8 cellular contexts compared by ENCODE assay signal in the genomic region with DNA sequence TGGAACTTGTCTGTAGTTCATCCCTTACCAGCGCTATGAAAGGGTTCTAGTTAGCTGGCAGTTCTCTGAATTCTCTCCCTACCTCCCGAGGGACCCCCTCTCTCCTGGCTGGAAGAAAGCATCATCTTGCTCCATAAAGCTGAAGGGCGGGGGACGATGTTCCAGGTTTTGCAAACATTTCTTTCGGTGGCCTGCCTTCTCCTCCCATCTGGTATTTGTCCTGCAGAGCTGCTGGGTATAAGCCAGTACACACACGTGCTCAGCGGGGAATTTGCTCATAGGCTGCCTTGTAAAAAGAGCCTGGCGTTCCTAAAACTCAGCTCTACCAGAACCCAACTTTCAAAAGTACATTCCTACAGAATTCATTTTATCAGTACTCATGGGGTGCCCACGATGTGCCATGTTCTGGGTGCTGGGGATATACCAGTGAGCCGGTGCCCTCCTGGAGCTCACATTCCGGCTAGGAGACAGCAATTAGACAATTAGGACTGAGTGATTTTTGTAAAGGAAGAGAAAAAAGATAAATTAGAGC. TPM values are rescaled to one million over a fixed set of nuclear protein-coding genes. Genes with fewer than 3 reads are reported as not detected.
DNase-seq lines count a peak whose midpoint lies in the region; ATAC-seq and TF ChIP-seq lines count a peak whose summit lies in the region.

No MANE protein-coding gene starts in this region.

- peak overlapping the region; percentile 94 for H4K8ac ChIP-seq in mesendoderm (ENCODE audit: low read depth, low read length)

- H3K36me3 ChIP-seq in RWPE2 (ENCODE audit: low read depth) (peaks cover 8% of the 10 kb centered on the region), mesendoderm (ENCODE audit: control insufficient read depth, insufficient read depth, low read length) (no peaks in the 10 kb centered on the region), transverse colon (no peaks in the 10 kb centered on the region)

- peak overlapping the region; percentile 44 for H3K18ac ChIP-seq in mesendoderm (ENCODE audit: low read length)

- H3K27ac Mint-ChIP-seq in activated naive CD4-positive, alpha-beta T cell treated with anti-CD3 and anti-CD28 coated beads, Interleukin-2, amount 50 U/mL, for 24 hours, result peak overlapping the region; percentile 95
- H3K27ac Mint-ChIP-seq in effector memory CD8-positive, alpha-beta T cell, result peak overlapping the region; percentile 91

- ATAC-seq in RWPE2 (ENCODE audit: low read depth), result no peak
- no peak for ATAC-seq in effector memory CD8-positive, alpha-beta T cell (replicated peaks)
- no peak for ATAC-seq in GM21825 (IDR thresholded peaks at IDR 0.05; ENCODE audit: unreplicated experiment)

- no peak overlapping the region for H2BK15ac ChIP-seq in mesendoderm (replicated peaks; ENCODE audit: low read depth)

- peaks cover 36% of the 10 kb centered on the region for H3K4me1 Mint-ChIP-seq in activated naive CD4-positive, alpha-beta T cell treated with anti-CD3 and anti-CD28 coated beads, Interleukin-2, amount 50 U/mL, for 24 hours
- H3K4me1 Mint-ChIP-seq in effector memory CD8-positive, alpha-beta T cell (ENCODE audit: low read depth in 2 of 2), result peaks cover 21 to 30% of the 10 kb centered on the region in 2 donors

- H4K5ac ChIP-seq in mesendoderm (ENCODE audit: low read length), result peak overlapping the region; percentile 2

- H2AK5ac ChIP-seq in mesendoderm (ENCODE audit: low read length), result no peak overlapping the region

- H3K56ac ChIP-seq in mesendoderm (ENCODE audit: low read length), result peak overlapping the region; percentile 80

- H3K9me3 Mint-ChIP-seq in activated naive CD4-positive, alpha-beta T cell treated with anti-CD3 and anti-CD28 coated beads, Interleukin-2, amount 50 U/mL, for 24 hours, result no peaks in the 10 kb centered on the region
- H3K9me3 Mint-ChIP-seq in effector memory CD8-positive, alpha-beta T cell, result no peaks in the 10 kb centered on the region

- peaks cover 4% of the 10 kb centered on the region for H3K36me3 Mint-ChIP-seq in activated naive CD4-positive, alpha-beta T cell treated with anti-CD3 and anti-CD28 coated beads, Interleukin-2, amount 50 U/mL, for 24 hours
- peaks cover 19% of the 10 kb centered on the region for H3K36me3 Mint-ChIP-seq in effector memory CD8-positive, alpha-beta T cell (ENCODE audit: insufficient read depth)

- H3K27ac ChIP-seq in RWPE2 (ENCODE audit: poor library complexity, severe bottlenecking), result peak overlapping the region; percentile 58
- peak overlapping the region; percentile 66 for H3K27ac ChIP-seq in mesendoderm (ENCODE audit: low read depth, low read length)
- peak overlapping the region; percentile 88 to 96 (median 94) for H3K27ac ChIP-seq in transverse colon

- no peak overlapping the region for H2BK5ac ChIP-seq in mesendoderm (ENCODE audit: low read length)

- no peak for TF ChIP-seq EP300 in transverse colon (IDR thresholded peaks at IDR 0.05; ENCODE audit: low read depth)

- peak overlapping the region; percentile 37 for H3K4me2 ChIP-seq in mesendoderm (ENCODE audit: low read length)

- no peaks in the 10 kb centered on the region for H3K79me2 ChIP-seq in mesendoderm (ENCODE audit: control insufficient read depth, insufficient read depth, low read length)

- H3K4me1 ChIP-seq in RWPE2 (ENCODE audit: insufficient read depth, poor library complexity, severe bottlenecking) (peaks cover 12% of the 10 kb centered on the region), mesendoderm (ENCODE audit: control insufficient read depth, low read depth, low read length) (peaks cover 3% of the 10 kb centered on the region), transverse colon (peaks cover 21 to 42% (median 26%) of the 10 kb centered on the region in 4 donors)

- TF ChIP-seq POLR2A in transverse colon (IDR thresholded peaks at IDR 0.05), result no peak

- whole genome bisulfite sequencing in mesendoderm (ENCODE audit: extremely low coverage, insufficient coverage, low lambda C conversion rate), result no CpG with 5 or more reads among the region's 11 CpGs
- WGBS in transverse colon (ENCODE audit: low coverage in 1 of 2), 2 donors, result 11 to 31% methylated on average over 4 to 11 of the region's 11 CpGs

- intact Hi-C loops in transverse colon (cut with DNase I; ENCODE audit: low total_unique reads), result loop anchor here (10.0 kb wide), 1 partner anchor 47 kb away; no protein-coding TSS in a partner anchor

- no peak overlapping the region for H2BK120ac ChIP-seq in mesendoderm (ENCODE audit: low read depth, low read length)

- peaks cover 4% of the 10 kb centered on the region for H3K79me1 ChIP-seq in mesendoderm (ENCODE audit: low read length)

- peak overlapping the region; percentile 93 for H3K9ac ChIP-seq in mesendoderm (ENCODE audit: low read length)

- TF ChIP-seq CTCF in RWPE2 (IDR thresholded peaks at IDR 0.05; ENCODE audit: poor library complexity, severe bottlenecking) (no peak), transverse colon (IDR thresholded peaks at IDR 0.05) (no peak)

- peak overlapping the region; percentile 79 for H3K4me3 Mint-ChIP-seq in activated naive CD4-positive, alpha-beta T cell treated with anti-CD3 and anti-CD28 coated beads, Interleukin-2, amount 50 U/mL, for 24 hours
- H3K4me3 Mint-ChIP-seq in effector memory CD8-positive, alpha-beta T cell, result peak overlapping the region; percentile 94 to 95

- peak overlapping the region; percentile 56 for H3K4me3 ChIP-seq in RWPE2 (ENCODE audit: severe bottlenecking)
- H3K4me3 ChIP-seq in mesendoderm (ENCODE audit: low read length), result no peak overlapping the region
- peak overlapping the region; percentile 51 to 86 (median 82) for H3K4me3 ChIP-seq in transverse colon

- H3K9me3 ChIP-seq in RWPE2 (ENCODE audit: severe bottlenecking), result no peaks in the 10 kb centered on the region
- no peaks in the 10 kb centered on the region for H3K9me3 ChIP-seq in transverse colon

- H3K4ac ChIP-seq in mesendoderm (ENCODE audit: low read depth, low read length), result peak overlapping the region; percentile 79

- H3K27me3 Mint-ChIP-seq in activated naive CD4-positive, alpha-beta T cell treated with anti-CD3 and anti-CD28 coated beads, Interleukin-2, amount 50 U/mL, for 24 hours, result no peaks in the 10 kb centered on the region
- no peaks in the 10 kb centered on the region for H3K27me3 Mint-ChIP-seq in effector memory CD8-positive, alpha-beta T cell

- DNase-seq in activated naive CD4-positive, alpha-beta T cell treated with anti-CD3 and anti-CD28 coated beads, Interleukin-2, amount 50 U/mL, for 16 hours, result no peak
- no peak for DNase-seq in RWPE2 (ENCODE audit: low spot score)
- DNase-seq in effector memory CD8-positive, alpha-beta T cell, result no peak
- DNase-seq in mesendoderm, result no peak
- DNase-seq in transverse colon, result peak; percentile 70
- no peak for DNase-seq in SIG-M5 treated with dmso at 0.1 percent for 504 hours (lab: John Stamatoyannopoulos, UW; ENCODE audit: unreplicated experiment)

- in situ Hi-C loops in transverse colon (cut with MboI; ENCODE audit: low pct_ligation_motif_present in 1 of 4, low pct_unique_long_range_greater_than_20kb in 1 of 4, low sequenced_read_pairs in 3 of 4), result no loop called here

- H3K23ac ChIP-seq in mesendoderm (ENCODE audit: low read length), result no peak overlapping the region

- H3K27me3 ChIP-seq in RWPE2 (ENCODE audit: insufficient read depth, poor library complexity, severe bottlenecking), result no peaks in the 10 kb centered on the region
- no peaks in the 10 kb centered on the region for H3K27me3 ChIP-seq in mesendoderm (ENCODE audit: insufficient read depth, low read length, poor library complexity)
- H3K27me3 ChIP-seq in transverse colon, result no peaks in the 10 kb centered on the region

RNA-seq across cellular contexts. Expression of gene MRPL58, which starts 0.6 kb away (rescaled TPM):
- 51.3 TPM for polyA plus RNA-seq in mesendoderm (2013, experiment 1 of 2)
- 51.7 TPM for polyA plus RNA-seq in mesendoderm (2013, experiment 2 of 2)
- total RNA-seq in transverse colon, result 10 to 100 TPM in 2 of 4 donors, under 1 TPM in 1, not detected in 1; 1.00 to 41.3 (median 37.4) TPM

RNA-seq across cellular contexts. Expression of gene CDR2L, which starts 24.4 kb away (rescaled TPM):
- 32.5 TPM for polyA plus RNA-seq in mesendoderm (2013, experiment 1 of 2)
- polyA plus RNA-seq in mesendoderm (2013, experiment 2 of 2), result 31.7 TPM
- 1 to 10 TPM; 2.0 to 5.6 (median 3.6) TPM for total RNA-seq in transverse colon

RNA-seq across cellular contexts. Expression of gene ATP5PD, which starts 34.9 kb away (rescaled TPM):
- 592 TPM for polyA plus RNA-seq in mesendoderm (2013, experiment 1 of 2)
- polyA plus RNA-seq in mesendoderm (2013, experiment 2 of 2), result 600 TPM
- 100 to 1,000 TPM in 3 of 4 donors, 10 to 100 TPM in 1; 75.2 to 373 (median 245) TPM for total RNA-seq in transverse colon

RNA-seq across cellular contexts. Expression of gene KCTD2, which starts 35.2 kb away (rescaled TPM):
- 39.4 TPM for polyA plus RNA-seq in mesendoderm (2013, experiment 1 of 2)
- 37.9 TPM for polyA plus RNA-seq in mesendoderm (2013, experiment 2 of 2)
- total RNA-seq in transverse colon, result 10 to 100 TPM; 14.5 to 24.7 (median 19.7) TPM

RNA-seq across cellular contexts. Expression of gene HID1, which starts 39.3 kb away (rescaled TPM):
- 5.3 TPM for polyA plus RNA-seq in mesendoderm (2013, experiment 1 of 2)
- 5.6 TPM for polyA plus RNA-seq in mesendoderm (2013, experiment 2 of 2)
- 100 to 1,000 TPM in 1 of 4 donors, 10 to 100 TPM in 3; 30.2 to 221 (median 50.7) TPM for total RNA-seq in transverse colon
